Comparison of ENCODE assay signal across 1 cellular context in the genomic region with DNA sequence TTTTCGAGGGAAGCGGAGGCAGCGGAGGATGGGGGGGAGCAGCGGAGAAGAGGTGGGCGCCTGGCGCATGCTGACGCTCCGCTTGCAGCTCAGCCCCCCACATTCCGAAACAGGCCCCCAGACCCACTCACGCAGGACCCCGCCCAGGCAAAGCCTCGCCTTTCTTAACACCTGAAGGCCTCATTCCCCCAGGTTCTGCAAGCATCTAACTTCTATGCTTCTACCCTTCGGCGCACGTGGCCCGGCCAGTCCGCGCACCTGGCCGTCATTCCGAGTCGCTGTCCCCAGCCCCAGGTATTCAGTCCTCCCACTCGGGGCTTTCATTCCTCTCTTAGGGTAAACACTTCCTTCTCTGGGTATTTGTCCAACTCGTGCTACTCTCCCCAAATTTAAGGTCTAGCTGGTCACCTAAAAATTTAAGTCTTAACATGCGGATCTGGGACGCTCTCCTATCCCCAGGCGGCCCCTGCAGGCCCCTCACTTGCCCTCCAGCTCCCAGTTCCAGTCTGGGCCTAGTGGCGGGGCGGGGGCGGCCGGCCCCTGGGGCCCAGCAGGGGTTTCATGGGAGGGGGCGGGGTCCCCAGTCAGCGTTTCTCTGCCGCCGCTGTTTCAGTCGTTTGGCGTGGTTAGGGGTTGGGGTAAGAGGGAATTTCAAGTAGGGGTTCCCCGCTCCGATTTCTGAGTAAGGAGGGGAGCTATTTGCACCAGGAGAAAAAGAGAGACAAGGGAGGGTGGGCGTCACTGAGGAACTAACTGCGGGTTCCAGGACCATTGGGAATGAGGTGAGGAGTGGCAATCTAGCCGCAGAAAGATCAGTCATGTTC.
TF ChIP-seq lines count a peak whose summit lies in the region.

No MANE protein-coding gene starts in this region.

TF ChIP-seq in K562, 482 proteins besides CTCF, POLR2A, EP300 and RAD21 (continued from another document and continues in another):
- TF ChIP-seq NFYB (IDR thresholded peaks at IDR 0.05; ENCODE audit: extremely low read depth, insufficient read length) (no peak), CBX8 (IDR thresholded peaks at IDR 0.05; ENCODE audit: borderline replicate concordance, extremely low read depth, low read depth, low read length, poor library complexity, severe bottlenecking) (no peak), ZNF24 (IDR thresholded peaks at IDR 0.05) (no peak), HNRNPUL1 (IDR thresholded peaks at IDR 0.05; ENCODE audit: low read length) (no peak), STAT5A (IDR thresholded peaks at IDR 0.05; ENCODE audit: borderline replicate concordance, low read length) (no peak), FOXJ2 (tag; IDR thresholded peaks at IDR 0.05) (no peak), ATF7 (IDR thresholded peaks at IDR 0.05) (peak; percentile 37; the same call in 1 of the 2 replicates), NFXL1 (CRISPR knock-in tag; IDR thresholded peaks at IDR 0.05) (no peak), PHTF2 (CRISPR knock-in tag; IDR thresholded peaks at IDR 0.05) (no peak), KLF13 (tag; IDR thresholded peaks at IDR 0.05; ENCODE audit: borderline replicate concordance, low read depth) (0 out of 2 replicates have a peak, but pooled peaks have one; percentile 23), NCOA4 (IDR thresholded peaks at IDR 0.05; ENCODE audit: partially characterized antibody) (no peak), FOXK1 (CRISPR knock-in tag; IDR thresholded peaks at IDR 0.05; ENCODE audit: borderline replicate concordance) (no peak; the same call in 1 of the 2 replicates), TEAD1 (CRISPR knock-in tag; IDR thresholded peaks at IDR 0.05) (peak in 1 of 2 experiments; percentile 28; a peak in 1 of 4 replicates), YBX1 (IDR thresholded peaks at IDR 0.05) (no peak), TFAM (CRISPR knock-in tag; conservative IDR thresholded peaks at IDR 0.05) (no peak), STAG1 (CRISPR knock-in tag; IDR thresholded peaks at IDR 0.05; ENCODE audit: borderline replicate concordance) (peak; percentile 25; the same call in 1 of the 2 replicates), NR2C2 (CRISPR knock-in tag; IDR thresholded peaks at IDR 0.05) (no peak), NR2C2 (tag; IDR thresholded peaks at IDR 0.05) (no peak; the same call in 1 of the 2 replicates), HCFC1 (IDR thresholded peaks at IDR 0.05; ENCODE audit: low read depth, low read length) (no peak; the same call in 1 of the 2 replicates), TAL1 (IDR thresholded peaks at IDR 0.05) (no peak), TCFL5 (CRISPR knock-in tag; conservative IDR thresholded peaks at IDR 0.05) (no peak), HOXB6 (CRISPR knock-in tag; IDR thresholded peaks at IDR 0.05; ENCODE audit: borderline replicate concordance) (no peak), ZNF830 (CRISPR knock-in tag; IDR thresholded peaks at IDR 0.05) (no peak)
- TF ChIP-seq, protein P1, sequence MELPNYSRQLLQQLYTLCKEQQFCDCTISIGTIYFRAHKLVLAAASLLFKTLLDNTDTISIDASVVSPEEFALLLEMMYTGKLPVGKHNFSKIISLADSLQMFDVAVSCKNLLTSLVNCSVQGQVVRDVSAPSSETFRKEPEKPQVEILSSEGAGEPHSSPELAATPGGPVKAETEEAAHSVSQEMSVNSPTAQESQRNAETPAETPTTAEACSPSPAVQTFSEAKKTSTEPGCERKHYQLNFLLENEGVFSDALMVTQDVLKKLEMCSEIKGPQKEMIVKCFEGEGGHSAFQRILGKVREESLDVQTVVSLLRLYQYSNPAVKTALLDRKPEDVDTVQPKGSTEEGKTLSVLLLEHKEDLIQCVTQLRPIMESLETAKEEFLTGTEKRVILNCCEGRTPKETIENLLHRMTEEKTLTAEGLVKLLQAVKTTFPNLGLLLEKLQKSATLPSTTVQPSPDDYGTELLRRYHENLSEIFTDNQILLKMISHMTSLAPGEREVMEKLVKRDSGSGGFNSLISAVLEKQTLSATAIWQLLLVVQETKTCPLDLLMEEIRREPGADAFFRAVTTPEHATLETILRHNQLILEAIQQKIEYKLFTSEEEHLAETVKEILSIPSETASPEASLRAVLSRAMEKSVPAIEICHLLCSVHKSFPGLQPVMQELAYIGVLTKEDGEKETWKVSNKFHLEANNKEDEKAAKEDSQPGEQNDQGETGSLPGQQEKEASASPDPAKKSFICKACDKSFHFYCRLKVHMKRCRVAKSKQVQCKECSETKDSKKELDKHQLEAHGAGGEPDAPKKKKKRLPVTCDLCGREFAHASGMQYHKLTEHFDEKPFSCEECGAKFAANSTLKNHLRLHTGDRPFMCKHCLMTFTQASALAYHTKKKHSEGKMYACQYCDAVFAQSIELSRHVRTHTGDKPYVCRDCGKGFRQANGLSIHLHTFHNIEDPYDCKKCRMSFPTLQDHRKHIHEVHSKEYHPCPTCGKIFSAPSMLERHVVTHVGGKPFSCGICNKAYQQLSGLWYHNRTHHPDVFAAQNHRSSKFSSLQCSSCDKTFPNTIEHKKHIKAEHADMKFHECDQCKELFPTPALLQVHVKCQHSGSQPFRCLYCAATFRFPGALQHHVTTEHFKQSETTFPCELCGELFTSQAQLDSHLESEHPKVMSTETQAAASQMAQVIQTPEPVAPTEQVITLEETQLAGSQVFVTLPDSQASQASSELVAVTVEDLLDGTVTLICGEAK (IDR thresholded peaks at IDR 0.05): 0 out of 2 replicates have a peak, but pooled peaks have one; percentile 31
- TF ChIP-seq, protein P1 (CRISPR knock-in tag; IDR thresholded peaks at IDR 0.05): no peak
- TF ChIP-seq, protein P2, sequence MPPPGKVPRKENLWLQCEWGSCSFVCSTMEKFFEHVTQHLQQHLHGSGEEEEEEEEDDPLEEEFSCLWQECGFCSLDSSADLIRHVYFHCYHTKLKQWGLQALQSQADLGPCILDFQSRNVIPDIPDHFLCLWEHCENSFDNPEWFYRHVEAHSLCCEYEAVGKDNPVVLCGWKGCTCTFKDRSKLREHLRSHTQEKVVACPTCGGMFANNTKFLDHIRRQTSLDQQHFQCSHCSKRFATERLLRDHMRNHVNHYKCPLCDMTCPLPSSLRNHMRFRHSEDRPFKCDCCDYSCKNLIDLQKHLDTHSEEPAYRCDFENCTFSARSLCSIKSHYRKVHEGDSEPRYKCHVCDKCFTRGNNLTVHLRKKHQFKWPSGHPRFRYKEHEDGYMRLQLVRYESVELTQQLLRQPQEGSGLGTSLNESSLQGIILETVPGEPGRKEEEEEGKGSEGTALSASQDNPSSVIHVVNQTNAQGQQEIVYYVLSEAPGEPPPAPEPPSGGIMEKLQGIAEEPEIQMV (tag; conservative IDR thresholded peaks at IDR 0.05; ENCODE audit: low read depth): no peak
- TF ChIP-seq, protein P3, sequence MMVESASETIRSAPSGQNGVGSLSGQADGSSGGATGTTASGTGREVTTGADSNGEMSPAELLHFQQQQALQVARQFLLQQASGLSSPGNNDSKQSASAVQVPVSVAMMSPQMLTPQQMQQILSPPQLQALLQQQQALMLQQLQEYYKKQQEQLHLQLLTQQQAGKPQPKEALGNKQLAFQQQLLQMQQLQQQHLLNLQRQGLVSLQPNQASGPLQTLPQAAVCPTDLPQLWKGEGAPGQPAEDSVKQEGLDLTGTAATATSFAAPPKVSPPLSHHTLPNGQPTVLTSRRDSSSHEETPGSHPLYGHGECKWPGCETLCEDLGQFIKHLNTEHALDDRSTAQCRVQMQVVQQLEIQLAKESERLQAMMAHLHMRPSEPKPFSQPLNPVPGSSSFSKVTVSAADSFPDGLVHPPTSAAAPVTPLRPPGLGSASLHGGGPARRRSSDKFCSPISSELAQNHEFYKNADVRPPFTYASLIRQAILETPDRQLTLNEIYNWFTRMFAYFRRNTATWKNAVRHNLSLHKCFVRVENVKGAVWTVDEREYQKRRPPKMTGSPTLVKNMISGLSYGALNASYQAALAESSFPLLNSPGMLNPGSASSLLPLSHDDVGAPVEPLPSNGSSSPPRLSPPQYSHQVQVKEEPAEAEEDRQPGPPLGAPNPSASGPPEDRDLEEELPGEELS (CRISPR knock-in tag; IDR thresholded peaks at IDR 0.05; ENCODE audit: borderline replicate concordance): no peak; the same call in 1 of the 2 replicates
- TF ChIP-seq, protein P4, sequence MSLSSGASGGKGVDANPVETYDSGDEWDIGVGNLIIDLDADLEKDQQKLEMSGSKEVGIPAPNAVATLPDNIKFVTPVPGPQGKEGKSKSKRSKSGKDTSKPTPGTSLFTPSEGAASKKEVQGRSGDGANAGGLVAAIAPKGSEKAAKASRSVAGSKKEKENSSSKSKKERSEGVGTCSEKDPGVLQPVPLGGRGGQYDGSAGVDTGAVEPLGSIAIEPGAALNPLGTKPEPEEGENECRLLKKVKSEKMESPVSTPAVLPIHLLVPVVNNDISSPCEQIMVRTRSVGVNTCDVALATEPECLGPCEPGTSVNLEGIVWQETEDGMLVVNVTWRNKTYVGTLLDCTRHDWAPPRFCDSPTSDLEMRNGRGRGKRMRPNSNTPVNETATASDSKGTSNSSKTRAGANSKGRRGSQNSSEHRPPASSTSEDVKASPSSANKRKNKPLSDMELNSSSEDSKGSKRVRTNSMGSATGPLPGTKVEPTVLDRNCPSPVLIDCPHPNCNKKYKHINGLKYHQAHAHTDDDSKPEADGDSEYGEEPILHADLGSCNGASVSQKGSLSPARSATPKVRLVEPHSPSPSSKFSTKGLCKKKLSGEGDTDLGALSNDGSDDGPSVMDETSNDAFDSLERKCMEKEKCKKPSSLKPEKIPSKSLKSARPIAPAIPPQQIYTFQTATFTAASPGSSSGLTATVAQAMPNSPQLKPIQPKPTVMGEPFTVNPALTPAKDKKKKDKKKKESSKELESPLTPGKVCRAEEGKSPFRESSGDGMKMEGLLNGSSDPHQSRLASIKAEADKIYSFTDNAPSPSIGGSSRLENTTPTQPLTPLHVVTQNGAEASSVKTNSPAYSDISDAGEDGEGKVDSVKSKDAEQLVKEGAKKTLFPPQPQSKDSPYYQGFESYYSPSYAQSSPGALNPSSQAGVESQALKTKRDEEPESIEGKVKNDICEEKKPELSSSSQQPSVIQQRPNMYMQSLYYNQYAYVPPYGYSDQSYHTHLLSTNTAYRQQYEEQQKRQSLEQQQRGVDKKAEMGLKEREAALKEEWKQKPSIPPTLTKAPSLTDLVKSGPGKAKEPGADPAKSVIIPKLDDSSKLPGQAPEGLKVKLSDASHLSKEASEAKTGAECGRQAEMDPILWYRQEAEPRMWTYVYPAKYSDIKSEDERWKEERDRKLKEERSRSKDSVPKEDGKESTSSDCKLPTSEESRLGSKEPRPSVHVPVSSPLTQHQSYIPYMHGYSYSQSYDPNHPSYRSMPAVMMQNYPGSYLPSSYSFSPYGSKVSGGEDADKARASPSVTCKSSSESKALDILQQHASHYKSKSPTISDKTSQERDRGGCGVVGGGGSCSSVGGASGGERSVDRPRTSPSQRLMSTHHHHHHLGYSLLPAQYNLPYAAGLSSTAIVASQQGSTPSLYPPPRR (CRISPR knock-in tag; IDR thresholded peaks at IDR 0.05; ENCODE audit: borderline replicate concordance): no peak
- TF ChIP-seq, protein P5, sequence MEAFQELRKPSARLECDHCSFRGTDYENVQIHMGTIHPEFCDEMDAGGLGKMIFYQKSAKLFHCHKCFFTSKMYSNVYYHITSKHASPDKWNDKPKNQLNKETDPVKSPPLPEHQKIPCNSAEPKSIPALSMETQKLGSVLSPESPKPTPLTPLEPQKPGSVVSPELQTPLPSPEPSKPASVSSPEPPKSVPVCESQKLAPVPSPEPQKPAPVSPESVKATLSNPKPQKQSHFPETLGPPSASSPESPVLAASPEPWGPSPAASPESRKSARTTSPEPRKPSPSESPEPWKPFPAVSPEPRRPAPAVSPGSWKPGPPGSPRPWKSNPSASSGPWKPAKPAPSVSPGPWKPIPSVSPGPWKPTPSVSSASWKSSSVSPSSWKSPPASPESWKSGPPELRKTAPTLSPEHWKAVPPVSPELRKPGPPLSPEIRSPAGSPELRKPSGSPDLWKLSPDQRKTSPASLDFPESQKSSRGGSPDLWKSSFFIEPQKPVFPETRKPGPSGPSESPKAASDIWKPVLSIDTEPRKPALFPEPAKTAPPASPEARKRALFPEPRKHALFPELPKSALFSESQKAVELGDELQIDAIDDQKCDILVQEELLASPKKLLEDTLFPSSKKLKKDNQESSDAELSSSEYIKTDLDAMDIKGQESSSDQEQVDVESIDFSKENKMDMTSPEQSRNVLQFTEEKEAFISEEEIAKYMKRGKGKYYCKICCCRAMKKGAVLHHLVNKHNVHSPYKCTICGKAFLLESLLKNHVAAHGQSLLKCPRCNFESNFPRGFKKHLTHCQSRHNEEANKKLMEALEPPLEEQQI (IDR thresholded peaks at IDR 0.05): no peak
- TF ChIP-seq, protein P6, sequence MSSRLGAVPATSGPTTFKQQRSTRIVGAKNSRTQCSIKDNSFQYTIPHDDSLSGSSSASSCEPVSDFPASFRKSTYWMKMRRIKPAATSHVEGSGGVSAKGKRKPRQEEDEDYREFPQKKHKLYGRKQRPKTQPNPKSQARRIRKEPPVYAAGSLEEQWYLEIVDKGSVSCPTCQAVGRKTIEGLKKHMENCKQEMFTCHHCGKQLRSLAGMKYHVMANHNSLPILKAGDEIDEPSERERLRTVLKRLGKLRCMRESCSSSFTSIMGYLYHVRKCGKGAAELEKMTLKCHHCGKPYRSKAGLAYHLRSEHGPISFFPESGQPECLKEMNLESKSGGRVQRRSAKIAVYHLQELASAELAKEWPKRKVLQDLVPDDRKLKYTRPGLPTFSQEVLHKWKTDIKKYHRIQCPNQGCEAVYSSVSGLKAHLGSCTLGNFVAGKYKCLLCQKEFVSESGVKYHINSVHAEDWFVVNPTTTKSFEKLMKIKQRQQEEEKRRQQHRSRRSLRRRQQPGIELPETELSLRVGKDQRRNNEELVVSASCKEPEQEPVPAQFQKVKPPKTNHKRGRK (tag; IDR thresholded peaks at IDR 0.05): no peak
